ENCODE assay signal across 21 cellular contexts in the genomic region with DNA sequence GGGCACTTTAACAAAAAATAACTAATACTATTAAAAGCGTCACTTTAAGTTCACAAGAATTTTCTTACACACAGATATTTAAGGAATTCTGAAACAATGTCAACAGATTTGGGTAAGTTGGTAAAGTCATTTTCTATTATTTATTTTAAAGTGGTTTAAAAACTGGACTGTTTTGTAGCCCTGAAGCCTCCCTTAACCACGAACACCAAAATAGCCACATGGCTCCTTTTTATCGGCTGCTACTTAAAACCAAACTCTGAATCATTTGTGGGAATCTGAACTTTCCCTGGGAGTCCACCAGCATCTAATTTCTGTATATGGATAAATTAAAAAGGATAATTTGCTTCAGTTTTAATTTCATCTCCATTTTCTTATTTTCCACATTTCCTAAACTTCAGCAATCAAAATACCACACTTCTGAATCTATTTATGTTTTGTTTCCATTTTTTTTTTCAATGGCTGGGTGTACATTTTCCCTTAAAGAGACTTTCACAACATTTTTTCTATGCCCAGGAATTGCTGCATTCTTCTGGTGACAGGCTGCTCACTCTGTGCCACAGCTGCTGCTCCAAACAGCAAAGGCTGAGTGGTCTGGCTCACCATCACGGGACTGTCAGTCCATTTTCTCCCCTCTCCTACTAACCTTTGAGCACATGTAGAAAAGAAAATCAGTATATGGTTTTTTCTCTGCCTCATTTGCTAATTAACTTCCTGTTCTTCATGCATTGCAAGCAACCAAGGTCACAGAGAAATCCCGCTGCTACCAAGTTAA.
DNase-seq lines count a peak whose midpoint lies in the region; ATAC-seq and TF ChIP-seq lines count a peak whose summit lies in the region.
"Had no signal": no experiment of that assay in that cellular context is flagged by ENCODE, and none has a peak within 500 bp of the region (broad histone marks: within the 10 kb centered on the region; RNA-seq: fewer than 3 reads in every experiment).

No MANE protein-coding gene starts in this region.

- in situ Hi-C loops in astrocyte of the cerebellum (cut with HindIII; ENCODE audit: low sequenced_read_pairs): no loop called here

- DNase-seq in AG08395 (ENCODE audit: low spot score) (peak; percentile 40), H4 (ENCODE audit: low spot score) (peak; percentile 59), astrocyte of the cerebellum (ENCODE audit: low read depth) (peak; percentile 77), glutamatergic neuron (peak; percentile 11), NCI-H128 (lab: John Stamatoyannopoulos, UW; ENCODE audit: unreplicated experiment) (no peak)
- no peak for DNase-seq in activated CD4-positive, CD25-positive, alpha-beta regulatory T cell treated with anti-CD3 and anti-CD28 coated beads, Interleukin-2, amount 50 U/mL, for 72 hours
- DNase-seq: activated CD4-positive, alpha-beta T cell treated with anti-CD3 and anti-CD28 coated beads, Interleukin-2, amount 10 ng/mL, durations not matched to agents 24 days and 14 days; activated CD8-positive, alpha-beta memory T cell treated with anti-CD3 and anti-CD28 coated beads, Interleukin-2, amount 50 U/mL, for 4 hours; activated gamma-delta T cell treated with Interleukin-2 at 50 U/mL for 16 hours; DND-41; effector memory CD8-positive, alpha-beta T cell; left ventricle myocardium superior; NCI-H146; NCI-H345; right lobe of liver; stimulated activated CD4-positive, alpha-beta T cell treated with anti-CD3 and anti-CD28 coated beads, Interleukin-1b, Interleukin-23, amount 100 ng/mL, for 48 hours; stimulated activated naive CD8-positive, alpha-beta T cell treated with anti-CD3 and anti-CD28 coated beads, Interleukin-15, amount 100 ng/mL, for 72 hours; upper lobe of right lung had no signal

- H3K27me3 Mint-ChIP-seq in glutamatergic neuron (ENCODE audit: unreplicated experiment): peaks cover 1% of the 10 kb centered on the region
- H3K27me3 Mint-ChIP-seq: activated CD4-positive, alpha-beta T cell treated with anti-CD3 and anti-CD28 coated beads, Interleukin-2, amount 10 ng/mL, durations not matched to agents 24 days and 14 days; effector memory CD8-positive, alpha-beta T cell; stimulated activated naive CD8-positive, alpha-beta T cell treated with anti-CD3 and anti-CD28 coated beads, Interleukin-15, amount 100 ng/mL, for 72 hours had no signal

- no peak overlapping the region for H3K27ac Mint-ChIP-seq in glutamatergic neuron (ENCODE audit: unreplicated experiment)
- H3K27ac Mint-ChIP-seq: activated CD4-positive, alpha-beta T cell treated with anti-CD3 and anti-CD28 coated beads, Interleukin-2, amount 10 ng/mL, durations not matched to agents 24 days and 14 days; effector memory CD8-positive, alpha-beta T cell; stimulated activated naive CD8-positive, alpha-beta T cell treated with anti-CD3 and anti-CD28 coated beads, Interleukin-15, amount 100 ng/mL, for 72 hours had no signal

- H3K9me3 Mint-ChIP-seq in glutamatergic neuron (ENCODE audit: unreplicated experiment): peaks cover 2% of the 10 kb centered on the region
- H3K9me3 Mint-ChIP-seq: stimulated activated naive CD8-positive, alpha-beta T cell treated with anti-CD3 and anti-CD28 coated beads, Interleukin-15, amount 100 ng/mL, for 72 hours had no signal

- ATAC-seq in HG03521 (IDR thresholded peaks at IDR 0.05; ENCODE audit: unreplicated experiment): no peak
- no peak for ATAC-seq in GM19397 (IDR thresholded peaks at IDR 0.05; ENCODE audit: unreplicated experiment)
- ATAC-seq: effector memory CD8-positive, alpha-beta T cell; gastroesophageal sphincter; left ventricle myocardium superior; right lobe of liver; stimulated activated naive CD8-positive, alpha-beta T cell treated with anti-CD3 and anti-CD28 coated beads, Interleukin-15, amount 100 ng/mL, for 72 hours; upper lobe of right lung had no signal

- no peaks in the 10 kb centered on the region for H3K36me3 Mint-ChIP-seq in glutamatergic neuron (ENCODE audit: unreplicated experiment)

- no peak for TF ChIP-seq CTCF in astrocyte of the cerebellum (IDR thresholded peaks at IDR 0.05; ENCODE audit: low read depth, low read length, missing control alignments)
- TF ChIP-seq CTCF in glutamatergic neuron (IDR thresholded peaks at IDR 0.05; ENCODE audit: partially characterized antibody, unreplicated experiment): no peak

- H3K4me3 Mint-ChIP-seq in glutamatergic neuron (ENCODE audit: unreplicated experiment): no peak overlapping the region
- H3K4me3 Mint-ChIP-seq: activated CD4-positive, alpha-beta T cell treated with anti-CD3 and anti-CD28 coated beads, Interleukin-2, amount 10 ng/mL, durations not matched to agents 24 days and 14 days; effector memory CD8-positive, alpha-beta T cell; stimulated activated naive CD8-positive, alpha-beta T cell treated with anti-CD3 and anti-CD28 coated beads, Interleukin-15, amount 100 ng/mL, for 72 hours had no signal

- no peak overlapping the region for H3K4me3 ChIP-seq in astrocyte of the cerebellum (ENCODE audit: low read depth, low read length)
- H3K4me3 ChIP-seq: gastroesophageal sphincter, right lobe of liver, upper lobe of right lung had no signal

- H3K4me1 Mint-ChIP-seq in glutamatergic neuron (ENCODE audit: low read depth, unreplicated experiment): no peaks in the 10 kb centered on the region
- H3K4me1 Mint-ChIP-seq: activated CD4-positive, alpha-beta T cell treated with anti-CD3 and anti-CD28 coated beads, Interleukin-2, amount 10 ng/mL, durations not matched to agents 24 days and 14 days; stimulated activated naive CD8-positive, alpha-beta T cell treated with anti-CD3 and anti-CD28 coated beads, Interleukin-15, amount 100 ng/mL, for 72 hours had no signal

Comparison
In these comparisons a context has a peak if more than half of its experiments do, and no peak if none do; other contexts are left out.
1. DNase-seq: peak in AG08395 (single experiment), H4 (single experiment), astrocyte of the cerebellum (single experiment) and glutamatergic neuron (single experiment); none in NCI-H128 (single experiment) and activated CD4-positive, CD25-positive, alpha-beta regulatory T cell treated with anti-CD3 and anti-CD28 coated beads, Interleukin-2, amount 50 U/mL, for 72 hours (single experiment).